19 cellular contexts compared by ENCODE assay signal in the genomic region with DNA sequence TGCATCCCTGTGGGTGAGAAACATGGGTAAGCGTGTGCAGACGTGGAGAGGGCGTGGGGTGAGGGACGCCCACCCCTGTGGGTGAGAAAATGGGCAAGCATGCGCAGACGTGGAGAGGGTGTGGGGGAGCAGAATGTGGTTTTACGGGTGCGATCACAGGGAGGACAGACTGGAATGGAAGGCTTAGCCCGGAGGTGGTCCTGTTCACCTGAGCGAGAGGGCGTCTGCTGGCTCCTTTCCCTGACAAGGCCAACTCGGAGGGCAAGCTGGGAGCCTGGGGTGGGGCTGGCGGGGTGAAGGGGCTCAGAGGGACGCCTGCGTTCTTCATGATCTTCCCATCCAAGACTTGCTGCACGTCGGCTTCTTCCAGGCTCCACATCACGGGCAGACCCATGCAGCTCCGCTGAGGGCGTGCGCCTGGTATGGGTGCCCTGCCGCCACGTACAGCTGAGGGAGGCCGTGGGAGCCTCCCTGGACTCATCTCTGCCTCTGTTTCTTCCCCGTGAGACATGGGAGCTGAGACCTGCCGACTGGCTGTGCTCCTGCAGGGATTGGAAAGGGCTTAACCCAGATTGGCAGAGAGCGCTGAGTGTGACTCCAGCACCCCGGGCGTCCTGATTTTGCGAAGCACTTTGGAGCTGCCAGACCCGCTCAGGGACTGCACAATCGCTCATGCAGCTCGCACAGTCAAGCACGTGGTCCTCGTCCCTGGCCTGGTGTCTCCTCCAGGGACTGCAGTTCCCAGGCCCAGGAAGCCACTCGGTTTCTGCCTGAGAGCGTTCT.
DNase-seq lines count a peak whose midpoint lies in the region; ATAC-seq and TF ChIP-seq lines count a peak whose summit lies in the region.
"Had no signal": no experiment of that assay in that cellular context is flagged by ENCODE, and none has a peak within 500 bp of the region (broad histone marks: within the 10 kb centered on the region; RNA-seq: fewer than 3 reads in every experiment).

No MANE protein-coding gene starts in this region.

- H3K9me3 Mint-ChIP-seq in CD14-positive monocyte (peaks cover 2 to 21% (median 10%) of the 10 kb centered on the region in 7 donors), chondrocyte (ENCODE audit: low read depth) (no peaks in the 10 kb centered on the region)
- H3K9me3 Mint-ChIP-seq: CD4-positive, alpha-beta T cell; IgD-negative memory B cell had no signal

- H3K4me1 Mint-ChIP-seq in CD14-positive monocyte: no peaks in the 10 kb centered on the region
- H3K4me1 Mint-ChIP-seq in chondrocyte (ENCODE audit: low read depth): peaks cover 6% of the 10 kb centered on the region
- H3K4me1 Mint-ChIP-seq: IgD-negative memory B cell had no signal

- no peak overlapping the region for H3K27ac Mint-ChIP-seq in CD14-positive monocyte
- no peak overlapping the region for H3K27ac Mint-ChIP-seq in chondrocyte (ENCODE audit: unreplicated experiment)
- H3K27ac Mint-ChIP-seq: CD4-positive, alpha-beta T cell; IgD-negative memory B cell had no signal

- H3K27me3 Mint-ChIP-seq in CD14-positive monocyte (ENCODE audit: low read depth in 3 of 3): peaks cover 2 to 4% (median 3%) of the 10 kb centered on the region in 3 donors
- peaks cover 4% of the 10 kb centered on the region for H3K27me3 Mint-ChIP-seq in chondrocyte (ENCODE audit: low read depth)

- no peak for ATAC-seq in GM19455 (IDR thresholded peaks at IDR 0.05; ENCODE audit: unreplicated experiment)
- ATAC-seq: Right ventricle myocardium inferior had no signal

- DNase-seq in DMS53 (lab: John Stamatoyannopoulos, UW): peak; percentile 16
- DNase-seq in DMS53 treated with DMSO at 0.1 percent for 48 hours (lab: John Stamatoyannopoulos, UW; ENCODE audit: unreplicated experiment): no peak
- DNase-seq in CD14-positive monocyte (ENCODE audit: low spot score): peak; percentile 43
- DNase-seq in chondrocyte (ENCODE audit: low spot score): peak; percentile 86
- peak; percentile 28 for DNase-seq in retina
- DNase-seq in RKO (ENCODE audit: low spot score): no peak
- DNase-seq in ACHN: no peak
- DNase-seq: DMS153, MM.1S, NCI-H1092, NCI-H146, NCI-H2029 treated with DMSO at 0.1 percent for 48 hours, NCI-H2171, NCI-H526, Peyer's patch had no signal

- no peak overlapping the region for H3K4me3 Mint-ChIP-seq in CD14-positive monocyte
- no peak overlapping the region for H3K4me3 Mint-ChIP-seq in chondrocyte (ENCODE audit: unreplicated experiment)
- H3K4me3 Mint-ChIP-seq: CD4-positive, alpha-beta T cell; IgD-negative memory B cell had no signal

- in situ Hi-C loops in ACHN (cut with HindIII; ENCODE audit: low pct_ligation_motif_present, low pct_unique_long_range_greater_than_20kb, low sequenced_read_pairs): no loop called here

- intact Hi-C loops in CD14-positive monocyte (cut with micrococcal nuclease): no loop called here

- H3K36me3 Mint-ChIP-seq in CD14-positive monocyte (no peaks in the 10 kb centered on the region), chondrocyte (ENCODE audit: low read depth) (no peaks in the 10 kb centered on the region)
- H3K36me3 Mint-ChIP-seq: IgD-negative memory B cell had no signal

- no peak for TF ChIP-seq CTCF in CD14-positive monocyte (IDR thresholded peaks at IDR 0.05)
- TF ChIP-seq CTCF in chondrocyte (IDR thresholded peaks at IDR 0.05): no peak

Comparison
In these comparisons a context has a peak if more than half of its experiments do, and no peak if none do; other contexts are left out.
1. DNase-seq: peak in DMS53 (single experiment), CD14-positive monocyte (single experiment), chondrocyte (single experiment) and retina (single experiment); none in DMS53 treated with DMSO at 0.1 percent for 48 hours (single experiment), RKO (single experiment) and ACHN (single experiment).